25 cellular contexts compared by ENCODE assay signal in genomic region chr11:102284008-102284407, GRCh38. TPM values are rescaled to one million over a fixed set of nuclear protein-coding genes. Genes with fewer than 3 reads are reported as not detected.
A peak's percentile ranks its signal among the peaks of the same experiment; 100 is the strongest.
DNase-seq lines count a peak whose midpoint lies in the region; ATAC-seq and TF ChIP-seq lines count a peak whose summit lies in the region.
"Had no signal": no experiment of that assay in that cellular context is flagged by ENCODE, and none has a peak within 500 bp of the region (broad histone marks: within the 10 kb centered on the region; RNA-seq: fewer than 3 reads in every experiment).

No MANE protein-coding gene starts in this region.

- H2BK12ac ChIP-seq in trophoblast cell (ENCODE audit: low read length): no peak overlapping the region

- no peak overlapping the region for H2AFZ ChIP-seq in trophoblast cell (ENCODE audit: insufficient read depth, low read length, poor library complexity)

- no peak overlapping the region for H2BK5ac ChIP-seq in trophoblast cell (ENCODE audit: low read depth, low read length, poor library complexity)

- no CpG with 5 or more reads among the region's 3 CpGs for WGBS in trophoblast cell (ENCODE audit: extremely low coverage, insufficient coverage, insufficient read length)
- 86% methylated on average over 3 of the region's 3 CpGs for WGBS in suprapubic skin

- H4K8ac ChIP-seq in trophoblast cell (ENCODE audit: low read depth, low read length): no peak overlapping the region

- H3K27ac ChIP-seq in Panc1 (ENCODE audit: low read length) (peak overlapping the region; percentile 15; the same call in 1 of the 2 replicates), trophoblast cell (ENCODE audit: low read depth, low read length) (no peak overlapping the region), suprapubic skin (no peak overlapping the region)
- H3K27ac ChIP-seq: A549 had no signal

- H3K14ac ChIP-seq in trophoblast cell (ENCODE audit: low read length): no peak overlapping the region

- no peaks in the 10 kb centered on the region for H3K9me3 Mint-ChIP-seq in dendritic cell treated with granulocyte-macrophage colony-stimulating factor and Interleukin-4, amounts not matched to agents 40 ng/mL and 50 ng/mL, for 4 days
- H3K9me3 Mint-ChIP-seq: CD14-positive monocyte; CD4-positive, alpha-beta T cell; CD8-positive, alpha-beta memory T cell had no signal

- H2BK120ac ChIP-seq in trophoblast cell (ENCODE audit: insufficient read depth, low read length, poor library complexity): no peak overlapping the region

- no peak overlapping the region for H2AK5ac ChIP-seq in trophoblast cell (ENCODE audit: low read length)

- POLR2A ChIA-PET in Panc1 (lab: Charles Lee): no interaction called here

- H3K4me3 ChIP-seq in Panc1 (ENCODE audit: low read depth in 2 of 2, low read length in 2 of 2) (no peak overlapping the region), trophoblast cell (ENCODE audit: low read depth, low read length) (no peak overlapping the region), suprapubic skin (no peak overlapping the region)
- H3K4me3 ChIP-seq: A549; BLaER1 treated with 17β-estradiol and CSF1 and Interleukin-3, amounts not matched to agents 10 nM and 100 nM; GM12878 had no signal

- H3K4me1 ChIP-seq in Panc1 (ENCODE audit: control insufficient read depth, insufficient read depth, low read length) (peaks cover 25% of the 10 kb centered on the region), trophoblast cell (ENCODE audit: control insufficient read depth in 1 of 2, insufficient read depth in 2 of 2, low read length in 2 of 2) (peaks cover 7 to 9% of the 10 kb centered on the region in 2 experiments), suprapubic skin (peaks cover 26% of the 10 kb centered on the region)

- no peaks in the 10 kb centered on the region for H3K79me2 ChIP-seq in trophoblast cell (ENCODE audit: control insufficient read depth, insufficient read depth, low read length, poor library complexity)

- peaks cover 42% of the 10 kb centered on the region for H3K4me1 Mint-ChIP-seq in dendritic cell treated with granulocyte-macrophage colony-stimulating factor and Interleukin-4, amounts not matched to agents 40 ng/mL and 50 ng/mL, for 4 days (ENCODE audit: low read depth)

- no peak overlapping the region for H3K4me2 ChIP-seq in trophoblast cell (ENCODE audit: low read length)
- H3K4me2 ChIP-seq: A549 had no signal

- no TSS peak for BruUV-seq in Panc1 (replicated peaks; lab: Mats Ljungman, UMichigan)

- TF ChIP-seq CTCF in Panc1 (IDR thresholded peaks at IDR 0.05): no peak
- no peak for TF ChIP-seq CTCF in suprapubic skin (IDR thresholded peaks at IDR 0.05)

- no peaks in the 10 kb centered on the region for H3K27me3 ChIP-seq in Panc1 (ENCODE audit: control insufficient read depth, insufficient read depth, low read length)
- no peaks in the 10 kb centered on the region for H3K27me3 ChIP-seq in trophoblast cell (ENCODE audit: insufficient read depth, low read length)
- no peaks in the 10 kb centered on the region for H3K27me3 ChIP-seq in suprapubic skin
- H3K27me3 ChIP-seq: BE2C; BLaER1 treated with 17β-estradiol and CSF1 and Interleukin-3, amounts not matched to agents 10 nM and 100 nM had no signal

- H3K4ac ChIP-seq in trophoblast cell (ENCODE audit: low read depth, low read length): no peak overlapping the region

- H3K27me3 Mint-ChIP-seq in dendritic cell treated with granulocyte-macrophage colony-stimulating factor and Interleukin-4, amounts not matched to agents 40 ng/mL and 50 ng/mL, for 4 days: peaks cover 20% of the 10 kb centered on the region
- H3K27me3 Mint-ChIP-seq: CD4-positive, alpha-beta T cell had no signal

- H3K27ac Mint-ChIP-seq in dendritic cell treated with granulocyte-macrophage colony-stimulating factor and Interleukin-4, amounts not matched to agents 40 ng/mL and 50 ng/mL, for 4 days: peak overlapping the region; percentile 8
- H3K27ac Mint-ChIP-seq: CD4-positive, alpha-beta T cell; CD8-positive, alpha-beta memory T cell had no signal

- intact Hi-C loops in Panc1 (cut with micrococcal nuclease; ENCODE audit: unreplicated experiment): no loop called here
- intact Hi-C loops in dendritic cell treated with granulocyte-macrophage colony-stimulating factor and Interleukin-4, amounts not matched to agents 40 ng/mL and 50 ng/mL, for 4 days (cut with micrococcal nuclease): no loop called here

- no peak overlapping the region for H3K23ac ChIP-seq in trophoblast cell (ENCODE audit: low read length)

- H3K36me3 ChIP-seq in Panc1 (ENCODE audit: control insufficient read depth, insufficient read depth, low read length) (no peaks in the 10 kb centered on the region), trophoblast cell (ENCODE audit: control insufficient read depth in 1 of 2, insufficient read depth in 2 of 2, low read length in 2 of 2) (no peaks in the 10 kb centered on the region), suprapubic skin (no peaks in the 10 kb centered on the region)
- H3K36me3 ChIP-seq: BE2C; BLaER1 treated with 17β-estradiol and CSF1 and Interleukin-3, amounts not matched to agents 10 nM and 100 nM had no signal

- no peaks in the 10 kb centered on the region for H3K36me3 Mint-ChIP-seq in dendritic cell treated with granulocyte-macrophage colony-stimulating factor and Interleukin-4, amounts not matched to agents 40 ng/mL and 50 ng/mL, for 4 days (ENCODE audit: low read depth)
- H3K36me3 Mint-ChIP-seq: CD14-positive monocyte had no signal

- peaks cover 6% of the 10 kb centered on the region for H3K79me1 ChIP-seq in trophoblast cell (ENCODE audit: low read length)

- H3K9me3 ChIP-seq in Panc1 (ENCODE audit: control insufficient read depth, insufficient read depth, low read depth, low read length) (no peaks in the 10 kb centered on the region), trophoblast cell (ENCODE audit: insufficient read depth, low read depth, low read length) (no peaks in the 10 kb centered on the region), suprapubic skin (no peaks in the 10 kb centered on the region)
- H3K9me3 ChIP-seq: A549; BE2C; BLaER1 treated with 17β-estradiol and CSF1 and Interleukin-3, amounts not matched to agents 10 nM and 100 nM had no signal

- H3K4me3 Mint-ChIP-seq in dendritic cell treated with granulocyte-macrophage colony-stimulating factor and Interleukin-4, amounts not matched to agents 40 ng/mL and 50 ng/mL, for 4 days: no peak overlapping the region
- H3K4me3 Mint-ChIP-seq: CD14-positive monocyte; CD4-positive, alpha-beta T cell; CD8-positive, alpha-beta memory T cell had no signal

- DNase-seq in Panc1 (ENCODE audit: low read depth, low spot score) (no peak), trophoblast cell (peak; percentile 89 to 90), NCI-H345 (lab: John Stamatoyannopoulos, UW) (no peak), suprapubic skin (ENCODE audit: low spot score in 2 of 2) (no peak)
- no peak for DNase-seq in stimulated activated CD4-positive, alpha-beta T cell treated with anti-CD3 and anti-CD28 coated beads, Interleukin-4, amount 100 ng/mL, for 4 hours
- DNase-seq: 8988T; ACHN; AML-193; BE2C; CD4-positive, alpha-beta T cell; CD8-positive, alpha-beta memory T cell; DMS 273 treated with DMSO at 0.1 percent for 48 hours; DMS79; EL; GDM1; GOT3; H7; HCEC 1CT had no signal

- CTCF ChIA-PET in Panc1 (lab: Charles Lee): no interaction called here

- no peak overlapping the region for H4K91ac ChIP-seq in trophoblast cell (ENCODE audit: low read depth, low read length)

- H3K18ac ChIP-seq in trophoblast cell (ENCODE audit: low read length): no peak overlapping the region

- TF ChIP-seq EP300 in suprapubic skin (IDR thresholded peaks at IDR 0.05): no peak

- TF ChIP-seq POLR2A in suprapubic skin (IDR thresholded peaks at IDR 0.05): no peak

- H3K9ac ChIP-seq in trophoblast cell (ENCODE audit: low read length): no peak overlapping the region
- H3K9ac ChIP-seq: BLaER1 treated with 17β-estradiol and CSF1 and Interleukin-3, amounts not matched to agents 10 nM and 100 nM had no signal

- ATAC-seq in Panc1: no peak
- peak; percentile 63 for ATAC-seq in esophagus mucosa
- no peak for ATAC-seq in activated CD4-positive, CD25-positive, alpha-beta regulatory T cell treated with anti-CD3 and anti-CD28 coated beads, Interleukin-2, amount 50 U/mL, for 24 hours
- ATAC-seq: A549, GM12878 had no signal

- H4K12ac ChIP-seq in trophoblast cell (ENCODE audit: low read depth, low read length): no peak overlapping the region

- in situ Hi-C loops in Panc1 (cut with HindIII; ENCODE audit: low pct_unique_long_range_greater_than_20kb, low sequenced_read_pairs): loop anchor here (5.0 kb wide), 1 partner anchor 38 kb away; no protein-coding TSS in a partner anchor

RNA-seq across cellular contexts. Expression of gene BIRC3, which starts 33.3 kb away (rescaled TPM):
- total RNA-seq in Panc1 (2021; ENCODE audit: unreplicated experiment): 65.4 TPM
- 29.2 TPM for polyA plus RNA-seq in Panc1 (2012; ENCODE audit: insufficient read length)
- total RNA-seq in esophagus mucosa: 2.2 TPM
- 0.21 and 0.23 TPM in 2 replicates for polyA plus RNA-seq in trophoblast cell (2013)
- 10 to 100 TPM in 3 of 4 donors, 1 to 10 TPM in 1; 4.0 to 18.2 (median 10.7) TPM for total RNA-seq in suprapubic skin

Comparison
In these comparisons a context has a peak if more than half of its experiments do, and no peak if none do; other contexts are left out.
1. DNase-seq: peak in trophoblast cell (2 of 2); none in Panc1 (single experiment), NCI-H345 (single experiment), stimulated activated CD4-positive, alpha-beta T cell treated with anti-CD3 and anti-CD28 coated beads, Interleukin-4, amount 100 ng/mL, for 4 hours (0 of 2) and suprapubic skin (0 of 2).